8 cellular contexts compared by ENCODE assay signal in the genomic region with DNA sequence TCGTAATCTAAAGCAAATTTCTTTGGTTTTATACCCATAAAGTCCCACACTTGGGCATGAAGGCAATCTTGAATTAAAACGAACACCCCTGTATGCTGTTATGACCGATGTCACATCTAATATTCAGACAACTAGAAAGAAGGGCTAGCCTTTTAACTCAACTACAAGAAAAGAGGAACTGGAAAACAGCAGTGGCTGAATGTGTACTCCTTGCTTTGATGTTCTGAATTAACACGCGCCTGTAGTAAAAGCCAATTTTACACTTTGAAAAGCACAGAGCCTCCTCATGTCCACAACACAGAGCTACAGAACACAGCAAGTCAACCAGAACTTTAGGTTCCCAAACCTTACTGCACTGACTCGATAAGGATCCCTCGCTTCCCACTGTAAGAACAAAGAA.
DNase-seq lines count a peak whose midpoint lies in the region; ATAC-seq and TF ChIP-seq lines count a peak whose summit lies in the region.

No MANE protein-coding gene starts in this region.

- peak; percentile 77 for DNase-seq in SKM-1 treated with dmso at 0.1 percent for 144 hours (lab: John Stamatoyannopoulos, UW; ENCODE audit: unreplicated experiment)
- no peak for DNase-seq in inferior parietal cortex (ENCODE audit: extremely low spot score)
- no peak for DNase-seq in DMS53 treated with DMSO at 0.1 percent for 48 hours (lab: John Stamatoyannopoulos, UW; ENCODE audit: unreplicated experiment)
- DNase-seq in NCI-H1436 (lab: John Stamatoyannopoulos, UW): no peak

- no peaks in the 10 kb centered on the region for H3K9me3 ChIP-seq in neutrophil

- TF ChIP-seq CTCF in neutrophil (IDR thresholded peaks at IDR 0.05): no peak

- peak overlapping the region; percentile 51 to 52 for H3K4me3 ChIP-seq in neutrophil (ENCODE audit: low read depth in 1 of 2, low read length in 1 of 2)

- peak; percentile 78 for ATAC-seq in GM18517 (IDR thresholded peaks at IDR 0.05; ENCODE audit: unreplicated experiment)
- peak; percentile 53 for ATAC-seq in HG02759 (IDR thresholded peaks at IDR 0.05; ENCODE audit: unreplicated experiment)
- no peak for ATAC-seq in HG02973 (IDR thresholded peaks at IDR 0.05; ENCODE audit: unreplicated experiment)

- H3K27me3 ChIP-seq in neutrophil: no peaks in the 10 kb centered on the region

- H3K36me3 ChIP-seq in neutrophil: peaks cover 12% of the 10 kb centered on the region

- peaks cover 90 to 92% of the 10 kb centered on the region in 2 experiments for H3K4me1 ChIP-seq in neutrophil (ENCODE audit: control insufficient read depth in 1 of 2, insufficient read depth in 1 of 2, low read depth in 1 of 2, low read length in 1 of 2)

- H3K27ac ChIP-seq in neutrophil: peak overlapping the region; percentile 88
